In the genomic region with DNA sequence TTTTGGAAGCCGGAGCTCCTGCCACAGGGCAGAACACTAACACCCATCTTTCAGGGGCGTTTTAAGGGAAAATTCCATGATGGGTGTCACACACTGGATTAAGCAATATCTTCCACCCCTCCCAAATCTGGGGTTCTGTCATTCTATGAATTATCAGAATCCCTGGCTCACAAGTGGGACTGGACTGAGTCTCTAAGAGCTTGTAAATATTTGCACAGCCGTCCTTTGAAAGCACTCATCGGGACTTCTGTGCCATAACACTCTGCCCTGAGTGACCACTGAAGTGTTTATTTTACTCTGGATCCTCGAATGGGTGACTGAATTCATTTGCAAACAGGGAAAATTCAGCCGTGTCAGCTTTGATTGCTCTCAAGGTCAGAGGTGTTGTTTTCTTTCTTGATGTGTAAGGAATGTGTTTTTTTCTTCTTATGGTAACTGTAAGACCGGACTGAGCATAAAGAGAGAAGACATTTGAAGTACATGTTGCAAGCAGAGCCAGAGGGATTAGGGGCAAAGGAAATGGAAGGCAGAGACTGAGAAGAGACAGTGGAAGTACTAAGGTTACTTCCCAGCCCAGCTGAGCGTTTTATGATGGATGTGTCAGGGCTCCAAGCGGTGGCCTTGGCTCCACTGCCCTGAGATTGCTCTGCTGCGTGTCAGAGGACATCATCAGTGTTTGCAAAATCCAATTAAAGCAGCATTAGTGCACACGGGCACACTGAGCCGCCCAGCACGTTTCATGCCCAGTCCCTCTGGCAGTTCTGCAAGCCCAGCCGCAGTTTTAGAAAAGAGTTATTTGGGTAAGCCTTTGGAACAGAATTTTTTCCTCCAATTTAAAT, we compare ENCODE assay signal across 10 cellular contexts. TPM values are rescaled to one million over a fixed set of nuclear protein-coding genes. Genes with fewer than 3 reads are reported as not detected.
DNase-seq lines count a peak whose midpoint lies in the region; ATAC-seq and TF ChIP-seq lines count a peak whose summit lies in the region.
"Had no signal": no experiment of that assay in that cellular context is flagged by ENCODE, and none has a peak within 500 bp of the region (broad histone marks: within the 10 kb centered on the region; RNA-seq: fewer than 3 reads in every experiment).

No MANE protein-coding gene starts in this region.

- no peaks in the 10 kb centered on the region for H3K27me3 ChIP-seq in CD8-positive, alpha-beta T cell (ENCODE audit: insufficient read depth, low read length)

- CTCF ChIA-PET in CD8-positive, alpha-beta T cell (lab: Charles Lee), result interaction anchor here (0.8 to 1.5 kb wide), 2 partner anchors 8 to 16 kb away, joined by 3 to 4 read pairs; no protein-coding TSS in a partner anchor

- intact Hi-C loops in CD14-positive monocyte (cut with micrococcal nuclease), result no loop called here
- intact Hi-C loops in CD8-positive, alpha-beta T cell (cut with DNase I, micrococcal nuclease), result no loop called here

- H3K9me3 Mint-ChIP-seq in CD14-positive monocyte (peaks cover 0 to 8% (median 4%) of the 10 kb centered on the region in 7 donors), nephron progenitor cell (peaks cover 28% of the 10 kb centered on the region)
- H3K9me3 Mint-ChIP-seq in CD8-positive, alpha-beta T cell, result peaks cover 2% of the 10 kb centered on the region
- H3K9me3 Mint-ChIP-seq: CD4-positive, alpha-beta T cell had no signal

- H3K36me3 Mint-ChIP-seq in CD14-positive monocyte (no peaks in the 10 kb centered on the region), nephron progenitor cell (ENCODE audit: low read depth) (peaks cover 7% of the 10 kb centered on the region)
- no peaks in the 10 kb centered on the region for H3K36me3 Mint-ChIP-seq in CD8-positive, alpha-beta T cell

- no peak overlapping the region for H3K4me3 Mint-ChIP-seq in CD14-positive monocyte
- peak overlapping the region; percentile 26 for H3K4me3 Mint-ChIP-seq in nephron progenitor cell
- H3K4me3 Mint-ChIP-seq in CD8-positive, alpha-beta T cell, result no peak overlapping the region
- H3K4me3 Mint-ChIP-seq: CD4-positive, alpha-beta T cell had no signal

- no peaks in the 10 kb centered on the region for H3K4me1 ChIP-seq in CD8-positive, alpha-beta T cell (ENCODE audit: insufficient read depth, low read length)

- DNase-seq in CD14-positive monocyte (ENCODE audit: low spot score) (no peak), NCI-H187 (lab: John Stamatoyannopoulos, UW) (peak; percentile 57 to 70), choroid plexus epithelial cell (ENCODE audit: low read depth) (peak; percentile 32), nephron progenitor cell (no peak), NCI-H1694 treated with DMSO at 0.1 percent for 48 hours (lab: John Stamatoyannopoulos, UW) (no peak), GDM1 (lab: John Stamatoyannopoulos, UW) (no peak), ecto neural progenitor cell (ENCODE audit: low spot score) (no peak)
- DNase-seq in CD8-positive, alpha-beta T cell, result no peak
- DNase-seq: CD4-positive, alpha-beta T cell; effector CD4-positive, alpha-beta T cell had no signal

- TF ChIP-seq CTCF in CD14-positive monocyte (IDR thresholded peaks at IDR 0.05) (no peak), choroid plexus epithelial cell (conservative IDR thresholded peaks at IDR 0.05; ENCODE audit: low read depth, low read length) (no peak), nephron progenitor cell (IDR thresholded peaks at IDR 0.05) (no peak)
- TF ChIP-seq CTCF in CD8-positive, alpha-beta T cell (IDR thresholded peaks at IDR 0.05), result no peak

- peak overlapping the region in 4 of 7 donors; percentile 4 to 68 (median 28) for H3K27ac Mint-ChIP-seq in CD14-positive monocyte
- peak overlapping the region; percentile 64 for H3K27ac Mint-ChIP-seq in nephron progenitor cell
- no peak overlapping the region for H3K27ac Mint-ChIP-seq in CD8-positive, alpha-beta T cell
- H3K27ac Mint-ChIP-seq: CD4-positive, alpha-beta T cell had no signal

- peaks cover 21% of the 10 kb centered on the region for H3K4me1 Mint-ChIP-seq in CD14-positive monocyte
- peaks cover 44% of the 10 kb centered on the region for H3K4me1 Mint-ChIP-seq in nephron progenitor cell
- H3K4me1 Mint-ChIP-seq in CD8-positive, alpha-beta T cell (ENCODE audit: low read depth), result peaks cover 6% of the 10 kb centered on the region

- no peaks in the 10 kb centered on the region for H3K9me3 ChIP-seq in CD8-positive, alpha-beta T cell (ENCODE audit: low read length)

- no peak overlapping the region for H3K27ac ChIP-seq in CD8-positive, alpha-beta T cell (ENCODE audit: low read depth, low read length)

- no peak for ATAC-seq in CD8-positive, alpha-beta T cell

- H3K4me3 ChIP-seq in choroid plexus epithelial cell (ENCODE audit: low read depth, low read length), result no peak overlapping the region
- H3K4me3 ChIP-seq in CD8-positive, alpha-beta T cell (ENCODE audit: low read depth, low read length), result no peak overlapping the region

- POLR2A ChIA-PET in CD8-positive, alpha-beta T cell (lab: Charles Lee), result no interaction called here

- H3K36me3 ChIP-seq in CD8-positive, alpha-beta T cell (ENCODE audit: insufficient read depth, low read length), result no peaks in the 10 kb centered on the region

- H3K27me3 Mint-ChIP-seq in CD14-positive monocyte (ENCODE audit: low read depth in 3 of 3) (peaks cover 2 to 9% (median 7%) of the 10 kb centered on the region in 3 donors), nephron progenitor cell (ENCODE audit: low read depth, poor library complexity) (peaks cover 55% of the 10 kb centered on the region)
- peaks cover 11% of the 10 kb centered on the region for H3K27me3 Mint-ChIP-seq in CD8-positive, alpha-beta T cell (ENCODE audit: low read depth)

RNA-seq across cellular contexts. Expression of gene GTPBP4, which starts 17.7 kb away (rescaled TPM):
- polyA plus RNA-seq in CD14-positive monocyte, result 10 to 100 TPM in 1 of 2 donors, 1 to 10 TPM in 1; 9.9 to 12.2 TPM
- 10 to 100 TPM; 78.2 to 84.2 TPM for total RNA-seq in CD8-positive, alpha-beta T cell

RNA-seq across cellular contexts. Expression of gene LARP4B, which starts 39.0 kb away (rescaled TPM):
- 10 to 100 TPM; 17.2 to 33.0 TPM for polyA plus RNA-seq in CD14-positive monocyte
- 10 to 100 TPM; 32.5 to 32.7 TPM for total RNA-seq in CD8-positive, alpha-beta T cell

RNA-seq across cellular contexts. Expression of gene IDI2, which starts 55.1 kb away (rescaled TPM):
- polyA plus RNA-seq in CD14-positive monocyte, result not detected
- total RNA-seq in CD8-positive, alpha-beta T cell, result not detected
- total RNA-seq: CD4-positive, alpha-beta T cell had no signal

Comparison
In these comparisons a context has a peak if more than half of its experiments do, and no peak if none do; other contexts are left out.
1. DNase-seq: peak in NCI-H187 (2 of 2) and choroid plexus epithelial cell (single experiment); none in CD14-positive monocyte (single experiment), nephron progenitor cell (single experiment), NCI-H1694 treated with DMSO at 0.1 percent for 48 hours (single experiment), GDM1 (single experiment), CD8-positive, alpha-beta T cell (0 of 7) and ecto neural progenitor cell (single experiment).